In the genomic region with DNA sequence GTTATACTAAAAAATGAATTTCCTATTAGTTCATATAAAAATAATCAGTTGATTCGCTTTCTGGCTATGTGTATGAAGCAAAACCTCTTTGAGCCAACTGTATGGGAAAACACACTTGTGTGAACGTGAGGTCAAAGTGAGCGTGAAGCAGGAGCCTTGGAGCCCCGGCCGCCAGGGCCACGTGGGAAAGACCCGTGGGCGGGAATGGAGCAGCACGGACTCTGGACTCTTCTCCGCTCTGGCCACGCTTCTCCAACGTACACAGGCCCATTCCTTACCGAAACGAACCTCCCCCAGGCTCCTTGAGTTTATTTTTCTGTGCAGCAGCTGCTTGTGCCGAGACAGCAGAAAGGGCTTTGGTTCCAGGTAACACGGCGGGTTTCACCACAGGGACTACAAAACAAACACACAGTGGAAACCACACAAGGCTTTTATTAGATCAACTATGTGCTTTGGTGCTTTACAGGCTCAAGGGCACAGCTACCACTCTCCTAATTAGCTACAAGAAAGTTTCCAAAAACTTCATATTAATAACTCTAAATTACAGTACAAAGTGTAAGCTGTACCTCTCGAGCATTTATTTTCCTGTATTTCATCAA, we compare ENCODE assay signal across 1 cellular context.
TF ChIP-seq lines count a peak whose summit lies in the region.

No MANE protein-coding gene starts in this region.

TF ChIP-seq in HepG2, 621 proteins besides CTCF, POLR2A, EP300 and RAD21 (continued from another document):
- TF ChIP-seq, protein P1, sequence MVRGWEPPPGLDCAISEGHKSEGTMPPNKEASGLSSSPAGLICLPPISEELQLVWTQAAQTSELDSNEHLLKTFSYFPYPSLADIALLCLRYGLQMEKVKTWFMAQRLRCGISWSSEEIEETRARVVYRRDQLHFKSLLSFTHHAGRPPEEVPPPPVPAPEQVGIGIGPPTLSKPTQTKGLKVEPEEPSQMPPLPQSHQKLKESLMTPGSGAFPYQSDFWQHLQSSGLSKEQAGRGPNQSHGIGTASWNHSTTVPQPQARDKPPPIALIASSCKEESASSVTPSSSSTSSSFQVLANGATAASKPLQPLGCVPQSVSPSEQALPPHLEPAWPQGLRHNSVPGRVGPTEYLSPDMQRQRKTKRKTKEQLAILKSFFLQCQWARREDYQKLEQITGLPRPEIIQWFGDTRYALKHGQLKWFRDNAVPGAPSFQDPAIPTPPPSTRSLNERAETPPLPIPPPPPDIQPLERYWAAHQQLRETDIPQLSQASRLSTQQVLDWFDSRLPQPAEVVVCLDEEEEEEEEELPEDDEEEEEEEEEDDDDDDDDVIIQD (CRISPR knock-in tag; IDR thresholded peaks at IDR 0.05; ENCODE audit: low read depth): peak; percentile 26; the same call in 1 of the 2 replicates
